Comparison of ENCODE assay signal across 1 cellular context in the genomic region with DNA sequence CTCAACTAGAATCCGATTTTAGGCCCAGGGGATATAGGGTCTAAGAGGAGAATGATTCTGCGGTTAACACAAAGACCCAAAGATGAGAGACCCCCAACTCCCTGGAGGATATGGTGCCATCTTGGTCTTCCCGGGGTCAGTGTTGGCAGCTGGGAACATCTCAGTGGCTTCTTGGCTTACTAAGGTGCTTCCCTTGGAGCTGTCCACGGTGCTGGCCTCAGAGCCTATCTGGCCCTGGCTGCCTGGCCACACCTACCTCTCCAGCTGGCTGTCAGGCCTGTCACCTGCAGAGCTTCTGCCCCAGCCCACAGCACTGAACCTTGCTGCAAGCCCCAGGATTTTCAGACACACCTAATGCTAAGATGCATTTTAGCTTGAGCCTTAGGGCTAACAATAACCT.
TF ChIP-seq lines count a peak whose summit lies in the region.

No MANE protein-coding gene starts in this region.

TF ChIP-seq in K562, 482 proteins besides CTCF, POLR2A, EP300 and RAD21 (continued from another document and continues in another):
- TF ChIP-seq, protein P1, sequence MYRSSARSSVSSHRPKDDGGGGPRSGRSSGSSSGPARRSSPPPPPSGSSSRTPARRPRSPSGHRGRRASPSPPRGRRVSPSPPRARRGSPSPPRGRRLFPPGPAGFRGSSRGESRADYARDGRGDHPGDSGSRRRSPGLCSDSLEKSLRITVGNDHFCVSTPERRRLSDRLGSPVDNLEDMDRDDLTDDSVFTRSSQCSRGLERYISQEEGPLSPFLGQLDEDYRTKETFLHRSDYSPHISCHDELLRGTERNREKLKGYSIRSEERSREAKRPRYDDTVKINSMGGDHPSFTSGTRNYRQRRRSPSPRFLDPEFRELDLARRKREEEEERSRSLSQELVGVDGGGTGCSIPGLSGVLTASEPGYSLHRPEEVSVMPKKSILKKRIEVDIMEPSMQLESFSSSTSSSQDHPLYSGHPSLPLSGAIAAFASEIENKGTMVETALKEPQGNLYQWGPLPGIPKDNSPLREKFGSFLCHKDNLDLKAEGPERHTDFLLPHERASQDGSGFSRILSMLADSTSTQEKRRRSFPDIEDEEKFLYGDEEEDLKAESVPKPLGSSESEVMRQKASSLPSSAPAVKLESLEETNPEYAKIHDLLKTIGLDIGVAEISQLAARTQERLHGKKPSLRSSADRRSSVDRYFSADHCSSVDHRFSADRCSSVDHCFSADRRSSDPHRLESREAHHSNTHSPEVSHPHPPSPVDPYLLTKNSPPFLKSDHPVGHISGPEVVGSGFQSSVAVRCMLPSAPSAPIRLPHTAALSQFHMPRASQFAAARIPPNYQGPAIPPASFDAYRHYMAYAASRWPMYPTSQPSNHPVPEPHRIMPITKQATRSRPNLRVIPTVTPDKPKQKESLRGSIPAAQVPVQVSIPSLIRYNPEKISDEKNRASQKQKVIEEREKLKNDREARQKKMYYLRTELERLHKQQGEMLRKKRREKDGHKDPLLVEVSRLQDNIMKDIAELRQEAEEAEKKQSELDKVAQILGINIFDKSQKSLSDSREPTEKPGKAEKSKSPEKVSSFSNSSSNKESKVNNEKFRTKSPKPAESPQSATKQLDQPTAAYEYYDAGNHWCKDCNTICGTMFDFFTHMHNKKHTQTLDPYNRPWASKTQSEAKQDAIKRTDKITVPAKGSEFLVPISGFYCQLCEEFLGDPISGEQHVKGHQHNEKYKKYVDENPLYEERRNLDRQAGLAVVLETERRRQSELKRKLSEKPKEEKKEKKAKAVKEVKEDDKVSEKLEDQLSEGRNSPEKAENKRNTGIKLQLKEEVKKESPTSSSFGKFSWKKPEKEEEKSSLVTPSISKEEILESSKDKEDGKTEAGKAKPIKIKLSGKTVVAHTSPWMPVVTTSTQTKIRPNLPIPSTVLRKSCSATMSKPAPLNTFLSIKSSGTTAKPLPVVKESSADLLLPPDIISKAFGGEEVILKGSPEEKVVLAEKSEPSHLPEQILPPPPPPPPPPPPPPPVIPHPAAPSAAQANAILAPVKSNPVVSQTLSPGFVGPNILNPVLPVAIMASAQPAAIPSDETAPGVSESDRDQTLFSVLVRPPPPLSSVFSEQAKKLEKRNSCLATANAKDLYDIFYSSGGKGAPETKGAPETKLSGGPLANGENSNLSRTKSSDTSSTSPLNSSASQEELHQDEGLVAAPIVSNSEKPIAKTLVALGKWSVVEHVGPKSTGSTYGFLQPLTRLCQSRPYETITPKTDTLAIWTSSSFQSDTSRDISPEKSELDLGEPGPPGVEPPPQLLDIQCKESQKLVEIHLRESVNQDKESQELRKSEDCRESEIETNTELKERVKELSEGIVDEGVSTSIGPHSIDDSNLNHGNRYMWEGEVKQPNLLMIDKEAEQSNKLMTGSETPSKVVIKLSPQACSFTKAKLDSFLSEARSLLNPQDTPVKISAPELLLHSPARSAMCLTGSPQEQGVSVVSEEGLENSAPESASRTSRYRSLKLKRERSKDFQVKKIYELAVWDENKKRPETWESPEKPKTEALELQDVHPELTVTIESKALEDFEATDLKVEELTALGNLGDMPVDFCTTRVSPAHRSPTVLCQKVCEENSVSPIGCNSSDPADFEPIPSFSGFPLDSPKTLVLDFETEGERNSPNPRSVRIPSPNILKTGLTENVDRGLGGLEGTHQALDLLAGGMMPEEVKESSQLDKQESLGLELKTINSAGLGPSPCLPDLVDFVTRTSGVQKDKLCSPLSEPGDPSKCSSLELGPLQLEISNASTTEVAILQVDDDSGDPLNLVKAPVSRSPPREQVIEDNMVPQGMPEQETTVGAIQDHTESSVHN (IDR thresholded peaks at IDR 0.05; ENCODE audit: borderline replicate concordance in 1 of 2, low read depth in 1 of 2) = no peak
- no peak for TF ChIP-seq ZNF778 (CRISPR knock-in tag; IDR thresholded peaks at IDR 0.05)
- TF ChIP-seq ZNF143 (CRISPR knock-in tag; IDR thresholded peaks at IDR 0.05) = no peak
- TF ChIP-seq PURB (CRISPR knock-in tag; IDR thresholded peaks at IDR 0.05; ENCODE audit: low read depth) = no peak
- no peak for TF ChIP-seq LCOR (CRISPR knock-in tag; IDR thresholded peaks at IDR 0.05)
- TF ChIP-seq, protein P2, sequence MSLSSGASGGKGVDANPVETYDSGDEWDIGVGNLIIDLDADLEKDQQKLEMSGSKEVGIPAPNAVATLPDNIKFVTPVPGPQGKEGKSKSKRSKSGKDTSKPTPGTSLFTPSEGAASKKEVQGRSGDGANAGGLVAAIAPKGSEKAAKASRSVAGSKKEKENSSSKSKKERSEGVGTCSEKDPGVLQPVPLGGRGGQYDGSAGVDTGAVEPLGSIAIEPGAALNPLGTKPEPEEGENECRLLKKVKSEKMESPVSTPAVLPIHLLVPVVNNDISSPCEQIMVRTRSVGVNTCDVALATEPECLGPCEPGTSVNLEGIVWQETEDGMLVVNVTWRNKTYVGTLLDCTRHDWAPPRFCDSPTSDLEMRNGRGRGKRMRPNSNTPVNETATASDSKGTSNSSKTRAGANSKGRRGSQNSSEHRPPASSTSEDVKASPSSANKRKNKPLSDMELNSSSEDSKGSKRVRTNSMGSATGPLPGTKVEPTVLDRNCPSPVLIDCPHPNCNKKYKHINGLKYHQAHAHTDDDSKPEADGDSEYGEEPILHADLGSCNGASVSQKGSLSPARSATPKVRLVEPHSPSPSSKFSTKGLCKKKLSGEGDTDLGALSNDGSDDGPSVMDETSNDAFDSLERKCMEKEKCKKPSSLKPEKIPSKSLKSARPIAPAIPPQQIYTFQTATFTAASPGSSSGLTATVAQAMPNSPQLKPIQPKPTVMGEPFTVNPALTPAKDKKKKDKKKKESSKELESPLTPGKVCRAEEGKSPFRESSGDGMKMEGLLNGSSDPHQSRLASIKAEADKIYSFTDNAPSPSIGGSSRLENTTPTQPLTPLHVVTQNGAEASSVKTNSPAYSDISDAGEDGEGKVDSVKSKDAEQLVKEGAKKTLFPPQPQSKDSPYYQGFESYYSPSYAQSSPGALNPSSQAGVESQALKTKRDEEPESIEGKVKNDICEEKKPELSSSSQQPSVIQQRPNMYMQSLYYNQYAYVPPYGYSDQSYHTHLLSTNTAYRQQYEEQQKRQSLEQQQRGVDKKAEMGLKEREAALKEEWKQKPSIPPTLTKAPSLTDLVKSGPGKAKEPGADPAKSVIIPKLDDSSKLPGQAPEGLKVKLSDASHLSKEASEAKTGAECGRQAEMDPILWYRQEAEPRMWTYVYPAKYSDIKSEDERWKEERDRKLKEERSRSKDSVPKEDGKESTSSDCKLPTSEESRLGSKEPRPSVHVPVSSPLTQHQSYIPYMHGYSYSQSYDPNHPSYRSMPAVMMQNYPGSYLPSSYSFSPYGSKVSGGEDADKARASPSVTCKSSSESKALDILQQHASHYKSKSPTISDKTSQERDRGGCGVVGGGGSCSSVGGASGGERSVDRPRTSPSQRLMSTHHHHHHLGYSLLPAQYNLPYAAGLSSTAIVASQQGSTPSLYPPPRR (CRISPR knock-in tag; IDR thresholded peaks at IDR 0.05; ENCODE audit: borderline replicate concordance) = no peak
- no peak for TF ChIP-seq NFRKB (IDR thresholded peaks at IDR 0.05; ENCODE audit: low read depth)
- no peak for TF ChIP-seq KDM4B (IDR thresholded peaks at IDR 0.05; ENCODE audit: borderline replicate concordance in 2 of 2, low read depth in 1 of 2)
- no peak for TF ChIP-seq CBX2 (IDR thresholded peaks at IDR 0.05; ENCODE audit: insufficient read depth, low read length, poor library complexity, severe bottlenecking)
- no peak for TF ChIP-seq KDM1A (IDR thresholded peaks at IDR 0.05)
- TF ChIP-seq, protein P3, sequence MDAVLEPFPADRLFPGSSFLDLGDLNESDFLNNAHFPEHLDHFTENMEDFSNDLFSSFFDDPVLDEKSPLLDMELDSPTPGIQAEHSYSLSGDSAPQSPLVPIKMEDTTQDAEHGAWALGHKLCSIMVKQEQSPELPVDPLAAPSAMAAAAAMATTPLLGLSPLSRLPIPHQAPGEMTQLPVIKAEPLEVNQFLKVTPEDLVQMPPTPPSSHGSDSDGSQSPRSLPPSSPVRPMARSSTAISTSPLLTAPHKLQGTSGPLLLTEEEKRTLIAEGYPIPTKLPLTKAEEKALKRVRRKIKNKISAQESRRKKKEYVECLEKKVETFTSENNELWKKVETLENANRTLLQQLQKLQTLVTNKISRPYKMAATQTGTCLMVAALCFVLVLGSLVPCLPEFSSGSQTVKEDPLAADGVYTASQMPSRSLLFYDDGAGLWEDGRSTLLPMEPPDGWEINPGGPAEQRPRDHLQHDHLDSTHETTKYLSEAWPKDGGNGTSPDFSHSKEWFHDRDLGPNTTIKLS (IDR thresholded peaks at IDR 0.05; ENCODE audit: borderline replicate concordance, low read depth) = no peak
- TF ChIP-seq SMARCA5 (IDR thresholded peaks at IDR 0.05) = no peak
- TF ChIP-seq NCOA1 (IDR thresholded peaks at IDR 0.05; ENCODE audit: low read depth) = 0 out of 2 replicates have a peak, but pooled peaks have one; percentile 36
- TF ChIP-seq E2F3 (CRISPR knock-in tag; IDR thresholded peaks at IDR 0.05) = no peak
- TF ChIP-seq, protein P4, sequence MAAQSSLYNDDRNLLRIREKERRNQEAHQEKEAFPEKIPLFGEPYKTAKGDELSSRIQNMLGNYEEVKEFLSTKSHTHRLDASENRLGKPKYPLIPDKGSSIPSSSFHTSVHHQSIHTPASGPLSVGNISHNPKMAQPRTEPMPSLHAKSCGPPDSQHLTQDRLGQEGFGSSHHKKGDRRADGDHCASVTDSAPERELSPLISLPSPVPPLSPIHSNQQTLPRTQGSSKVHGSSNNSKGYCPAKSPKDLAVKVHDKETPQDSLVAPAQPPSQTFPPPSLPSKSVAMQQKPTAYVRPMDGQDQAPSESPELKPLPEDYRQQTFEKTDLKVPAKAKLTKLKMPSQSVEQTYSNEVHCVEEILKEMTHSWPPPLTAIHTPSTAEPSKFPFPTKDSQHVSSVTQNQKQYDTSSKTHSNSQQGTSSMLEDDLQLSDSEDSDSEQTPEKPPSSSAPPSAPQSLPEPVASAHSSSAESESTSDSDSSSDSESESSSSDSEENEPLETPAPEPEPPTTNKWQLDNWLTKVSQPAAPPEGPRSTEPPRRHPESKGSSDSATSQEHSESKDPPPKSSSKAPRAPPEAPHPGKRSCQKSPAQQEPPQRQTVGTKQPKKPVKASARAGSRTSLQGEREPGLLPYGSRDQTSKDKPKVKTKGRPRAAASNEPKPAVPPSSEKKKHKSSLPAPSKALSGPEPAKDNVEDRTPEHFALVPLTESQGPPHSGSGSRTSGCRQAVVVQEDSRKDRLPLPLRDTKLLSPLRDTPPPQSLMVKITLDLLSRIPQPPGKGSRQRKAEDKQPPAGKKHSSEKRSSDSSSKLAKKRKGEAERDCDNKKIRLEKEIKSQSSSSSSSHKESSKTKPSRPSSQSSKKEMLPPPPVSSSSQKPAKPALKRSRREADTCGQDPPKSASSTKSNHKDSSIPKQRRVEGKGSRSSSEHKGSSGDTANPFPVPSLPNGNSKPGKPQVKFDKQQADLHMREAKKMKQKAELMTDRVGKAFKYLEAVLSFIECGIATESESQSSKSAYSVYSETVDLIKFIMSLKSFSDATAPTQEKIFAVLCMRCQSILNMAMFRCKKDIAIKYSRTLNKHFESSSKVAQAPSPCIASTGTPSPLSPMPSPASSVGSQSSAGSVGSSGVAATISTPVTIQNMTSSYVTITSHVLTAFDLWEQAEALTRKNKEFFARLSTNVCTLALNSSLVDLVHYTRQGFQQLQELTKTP (IDR thresholded peaks at IDR 0.05; ENCODE audit: low read depth in 1 of 2, partially characterized antibody in 2 of 2) = peak in 1 of 2 experiments; percentile 90
- no peak for TF ChIP-seq PHB2 (IDR thresholded peaks at IDR 0.05; ENCODE audit: low read depth)
- no peak for TF ChIP-seq RBM14 (IDR thresholded peaks at IDR 0.05; ENCODE audit: borderline replicate concordance, insufficient read depth, low read depth, low read length)
- no peak for TF ChIP-seq ZNF282 (CRISPR knock-in tag; IDR thresholded peaks at IDR 0.05)
- TF ChIP-seq ARNT (IDR thresholded peaks at IDR 0.05) = no peak
- no peak for TF ChIP-seq PRPF4 (IDR thresholded peaks at IDR 0.05; ENCODE audit: insufficient read depth, low read depth, low read length, poor library complexity, severe bottlenecking)
- no peak for TF ChIP-seq SP2 (IDR thresholded peaks at IDR 0.05; ENCODE audit: extremely low read depth, low read depth, low read length, poor library complexity, severe bottlenecking)
- TF ChIP-seq SREBF2 (CRISPR knock-in tag; IDR thresholded peaks at IDR 0.05) = no peak
- no peak for TF ChIP-seq OTX1 (CRISPR knock-in tag; IDR thresholded peaks at IDR 0.05)
- peak in 1 of 2 experiments; percentile 38; a peak in 1 of 4 replicates for TF ChIP-seq MAZ (CRISPR knock-in tag; conservative IDR thresholded peaks at IDR 0.05 in 1 of 2, IDR thresholded peaks at IDR 0.05 in 1 of 2)
- no peak for TF ChIP-seq RFX1 (IDR thresholded peaks at IDR 0.05)
- TF ChIP-seq RBM34 (IDR thresholded peaks at IDR 0.05; ENCODE audit: borderline replicate concordance, insufficient read depth, low read length) = no peak
- no peak for TF ChIP-seq XRCC4 (IDR thresholded peaks at IDR 0.05; ENCODE audit: extremely low read depth, insufficient read depth, insufficient read length)
- TF ChIP-seq, protein P5, sequence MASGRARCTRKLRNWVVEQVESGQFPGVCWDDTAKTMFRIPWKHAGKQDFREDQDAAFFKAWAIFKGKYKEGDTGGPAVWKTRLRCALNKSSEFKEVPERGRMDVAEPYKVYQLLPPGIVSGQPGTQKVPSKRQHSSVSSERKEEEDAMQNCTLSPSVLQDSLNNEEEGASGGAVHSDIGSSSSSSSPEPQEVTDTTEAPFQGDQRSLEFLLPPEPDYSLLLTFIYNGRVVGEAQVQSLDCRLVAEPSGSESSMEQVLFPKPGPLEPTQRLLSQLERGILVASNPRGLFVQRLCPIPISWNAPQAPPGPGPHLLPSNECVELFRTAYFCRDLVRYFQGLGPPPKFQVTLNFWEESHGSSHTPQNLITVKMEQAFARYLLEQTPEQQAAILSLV (tag; IDR thresholded peaks at IDR 0.05) = no peak
- no peak for TF ChIP-seq POLR2G (IDR thresholded peaks at IDR 0.05; ENCODE audit: low read depth, low read length)
- no peak for TF ChIP-seq RBBP5 (IDR thresholded peaks at IDR 0.05; ENCODE audit: borderline replicate concordance, insufficient read depth, low read length, poor library complexity, severe bottlenecking)
- no peak for TF ChIP-seq PTTG1 (tag; IDR thresholded peaks at IDR 0.05; ENCODE audit: low read depth)
- TF ChIP-seq GATAD2A (IDR thresholded peaks at IDR 0.05) = no peak
- 0 out of 2 replicates have a peak, but pooled peaks have one; percentile 71 for TF ChIP-seq ZNF644 (tag; IDR thresholded peaks at IDR 0.05; ENCODE audit: low read depth)
- no peak for TF ChIP-seq C11orf30 (IDR thresholded peaks at IDR 0.05; ENCODE audit: low read depth)
- TF ChIP-seq, protein P6, sequence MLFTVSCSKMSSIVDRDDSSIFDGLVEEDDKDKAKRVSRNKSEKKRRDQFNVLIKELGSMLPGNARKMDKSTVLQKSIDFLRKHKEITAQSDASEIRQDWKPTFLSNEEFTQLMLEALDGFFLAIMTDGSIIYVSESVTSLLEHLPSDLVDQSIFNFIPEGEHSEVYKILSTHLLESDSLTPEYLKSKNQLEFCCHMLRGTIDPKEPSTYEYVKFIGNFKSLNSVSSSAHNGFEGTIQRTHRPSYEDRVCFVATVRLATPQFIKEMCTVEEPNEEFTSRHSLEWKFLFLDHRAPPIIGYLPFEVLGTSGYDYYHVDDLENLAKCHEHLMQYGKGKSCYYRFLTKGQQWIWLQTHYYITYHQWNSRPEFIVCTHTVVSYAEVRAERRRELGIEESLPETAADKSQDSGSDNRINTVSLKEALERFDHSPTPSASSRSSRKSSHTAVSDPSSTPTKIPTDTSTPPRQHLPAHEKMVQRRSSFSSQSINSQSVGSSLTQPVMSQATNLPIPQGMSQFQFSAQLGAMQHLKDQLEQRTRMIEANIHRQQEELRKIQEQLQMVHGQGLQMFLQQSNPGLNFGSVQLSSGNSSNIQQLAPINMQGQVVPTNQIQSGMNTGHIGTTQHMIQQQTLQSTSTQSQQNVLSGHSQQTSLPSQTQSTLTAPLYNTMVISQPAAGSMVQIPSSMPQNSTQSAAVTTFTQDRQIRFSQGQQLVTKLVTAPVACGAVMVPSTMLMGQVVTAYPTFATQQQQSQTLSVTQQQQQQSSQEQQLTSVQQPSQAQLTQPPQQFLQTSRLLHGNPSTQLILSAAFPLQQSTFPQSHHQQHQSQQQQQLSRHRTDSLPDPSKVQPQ (CRISPR knock-in tag; IDR thresholded peaks at IDR 0.05; ENCODE audit: borderline replicate concordance) = no peak
- TF ChIP-seq ZNF274 (IDR thresholded peaks at IDR 0.05; ENCODE audit: borderline replicate concordance, low read depth, low read length) = no peak
- TF ChIP-seq SMARCE1 (IDR thresholded peaks at IDR 0.05) = no peak
